ENCODE assay signal across 7 cellular contexts in genomic region chr1:27293915-27294314, GRCh38. TPM values are rescaled to one million over a fixed set of nuclear protein-coding genes. Genes with fewer than 3 reads are reported as not detected.
"Had no signal": no experiment of that assay in that cellular context is flagged by ENCODE, and none has a peak within 500 bp of the region (broad histone marks: within the 10 kb centered on the region; RNA-seq: fewer than 3 reads in every experiment).

No MANE protein-coding gene starts in this region.

- H3K27ac ChIP-seq: GM23248 had no signal

- H3K9me3 Mint-ChIP-seq: HFFc6 had no signal

- H3K4me1 ChIP-seq: HAP-1 had no signal

- H3K4me3 Mint-ChIP-seq: HFFc6 had no signal

- H3K36me3 ChIP-seq: HAP-1 had no signal

- H3K9me3 ChIP-seq: HAP-1 had no signal

- DNase-seq: GM23248, GOT3, H7, HFFc6, IMR-90 had no signal

- H3K27ac Mint-ChIP-seq: HFFc6 had no signal

- ATAC-seq: HCT116 had no signal

- H3K4me3 ChIP-seq: GM23248, HAP-1 had no signal

RNA-seq across cellular contexts. Expression of gene SYTL1, which starts 47.9 kb away (rescaled TPM):
- total RNA-seq: GM23248 had no signal
- polyA plus RNA-seq: GM23248 had no signal
